ENCODE assay signal across 8 cellular contexts in the genomic region with DNA sequence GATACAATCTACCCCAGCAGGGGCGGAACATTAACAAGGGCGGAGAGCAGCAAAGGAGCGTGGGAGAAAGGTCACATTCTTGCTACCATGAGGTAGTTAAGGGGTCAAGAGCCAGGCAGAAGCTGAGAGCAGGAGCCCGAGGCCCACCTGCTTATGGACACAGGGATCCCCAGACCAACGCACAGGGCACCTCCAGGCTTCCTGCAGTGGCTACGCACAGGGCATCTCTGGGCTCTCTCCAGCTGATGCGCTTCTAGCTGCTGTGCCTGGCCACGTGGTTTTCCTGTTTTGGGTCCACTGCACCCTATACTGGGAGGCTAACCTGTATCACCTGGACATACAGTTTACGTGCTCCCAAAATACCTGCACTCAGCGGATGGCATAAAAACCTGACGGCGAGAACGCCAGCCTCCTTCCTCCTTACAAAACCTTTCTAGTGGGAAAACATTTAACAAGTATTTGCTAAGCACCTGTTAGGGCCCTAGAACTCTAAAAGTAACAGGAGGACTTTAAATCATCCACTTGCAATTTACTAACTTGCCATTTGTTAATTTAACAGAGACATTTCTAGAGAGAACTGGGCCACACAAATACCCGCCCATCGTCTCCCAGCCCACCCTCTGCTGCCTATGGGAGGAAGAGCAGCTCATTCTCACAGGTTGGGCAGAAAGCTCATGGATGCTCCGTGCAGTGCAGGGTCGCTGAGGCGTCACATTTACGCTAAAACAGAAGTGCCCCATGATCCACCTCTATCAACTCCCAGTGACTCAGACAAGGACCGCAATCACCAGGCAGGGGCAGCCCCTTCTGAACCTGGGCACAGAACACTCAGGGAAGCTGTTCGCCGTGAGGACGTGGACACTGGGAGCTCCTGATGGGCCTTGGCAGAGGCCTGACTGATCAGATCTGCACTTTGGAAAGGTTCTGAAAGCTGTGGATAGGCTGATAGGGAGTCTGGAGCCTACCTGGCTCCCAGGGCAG.
DNase-seq lines count a peak whose midpoint lies in the region; ATAC-seq lines count a peak whose summit lies in the region.

No MANE protein-coding gene starts in this region.

- H3K27ac Mint-ChIP-seq in T-helper 2 cell treated with Interferon-gamma antibody and Interleukin-4, amounts not matched to agents 5 μg/mL and 100 μg/mL, for 36 hours, result peak overlapping the region; percentile 84
- H3K27ac Mint-ChIP-seq in effector memory CD8-positive, alpha-beta T cell, result peak overlapping the region; percentile 76 to 89

- peak; percentile 71 for ATAC-seq in GM21447 (IDR thresholded peaks at IDR 0.05; ENCODE audit: unreplicated experiment)
- peak; percentile 23 for ATAC-seq in effector memory CD8-positive, alpha-beta T cell (replicated peaks)

- H3K4me3 Mint-ChIP-seq in T-helper 2 cell treated with Interferon-gamma antibody and Interleukin-4, amounts not matched to agents 5 μg/mL and 100 μg/mL, for 36 hours, result peak overlapping the region; percentile 76
- H3K4me3 Mint-ChIP-seq in effector memory CD8-positive, alpha-beta T cell, result peak overlapping the region; percentile 55 to 81

- peaks cover 56% of the 10 kb centered on the region for H3K4me1 Mint-ChIP-seq in T-helper 2 cell treated with Interferon-gamma antibody and Interleukin-4, amounts not matched to agents 5 μg/mL and 100 μg/mL, for 36 hours (ENCODE audit: low read depth)
- H3K4me1 Mint-ChIP-seq in effector memory CD8-positive, alpha-beta T cell (ENCODE audit: low read depth in 2 of 2), result peaks cover 47% of the 10 kb centered on the region in 2 donors

- DNase-seq in T-helper 2 cell treated with Interferon-gamma antibody and Interleukin-4, amounts not matched to agents 5 μg/mL and 100 μg/mL, for 36 hours (ENCODE audit: low spot score), result peak; percentile 79
- no peak for DNase-seq in effector memory CD8-positive, alpha-beta T cell
- peak; percentile 52 to 60 for DNase-seq in stimulated activated CD4-positive, alpha-beta T cell treated with anti-CD3 and anti-CD28 coated beads, Interleukin-2, amount 100 ng/mL, for 48 hours
- no peak for DNase-seq in NOMO-1 treated with DMSO at 0.1 percent for 48 hours (lab: John Stamatoyannopoulos, UW; ENCODE audit: unreplicated experiment)
- no peak for DNase-seq in HCEC 1CT
- DNase-seq in pons (ENCODE audit: low spot score), result no peak
- no peak for DNase-seq in midbrain (lab: John Stamatoyannopoulos, UW)

- H3K9me3 Mint-ChIP-seq in T-helper 2 cell treated with Interferon-gamma antibody and Interleukin-4, amounts not matched to agents 5 μg/mL and 100 μg/mL, for 36 hours, result no peaks in the 10 kb centered on the region
- H3K9me3 Mint-ChIP-seq in effector memory CD8-positive, alpha-beta T cell, result no peaks in the 10 kb centered on the region

- H3K36me3 Mint-ChIP-seq in T-helper 2 cell treated with Interferon-gamma antibody and Interleukin-4, amounts not matched to agents 5 μg/mL and 100 μg/mL, for 36 hours (ENCODE audit: low read depth), result peaks cover 20% of the 10 kb centered on the region
- H3K36me3 Mint-ChIP-seq in effector memory CD8-positive, alpha-beta T cell (ENCODE audit: insufficient read depth), result peaks cover 7% of the 10 kb centered on the region

- no peaks in the 10 kb centered on the region for H3K27me3 Mint-ChIP-seq in T-helper 2 cell treated with Interferon-gamma antibody and Interleukin-4, amounts not matched to agents 5 μg/mL and 100 μg/mL, for 36 hours (ENCODE audit: low read depth)
- no peaks in the 10 kb centered on the region for H3K27me3 Mint-ChIP-seq in effector memory CD8-positive, alpha-beta T cell

Comparison
In these comparisons a context has a peak if more than half of its experiments do, and no peak if none do; other contexts are left out.
1. DNase-seq: peak in T-helper 2 cell treated with Interferon-gamma antibody and Interleukin-4, amounts not matched to agents 5 μg/mL and 100 μg/mL, for 36 hours (single experiment) and stimulated activated CD4-positive, alpha-beta T cell treated with anti-CD3 and anti-CD28 coated beads, Interleukin-2, amount 100 ng/mL, for 48 hours (2 of 2); none in effector memory CD8-positive, alpha-beta T cell (0 of 3), NOMO-1 treated with DMSO at 0.1 percent for 48 hours (single experiment), HCEC 1CT (single experiment), pons (single experiment) and midbrain (single experiment).